In genomic region chr1:109791495-109792040, GRCh38 we compare ENCODE assay signal across 12 cellular contexts. TPM values are rescaled to one million over a fixed set of nuclear protein-coding genes. Genes with fewer than 3 reads are reported as not detected.
A peak's percentile ranks its signal among the peaks of the same experiment; 100 is the strongest.
DNase-seq lines count a peak whose midpoint lies in the region; ATAC-seq, FAIRE-seq and TF ChIP-seq lines count a peak whose summit lies in the region.
"Had no signal": no experiment of that assay in that cellular context is flagged by ENCODE, and none has a peak within 500 bp of the region (broad histone marks: within the 10 kb centered on the region; RNA-seq: fewer than 3 reads in every experiment).

No MANE protein-coding gene starts in this region.

- peak overlapping the region; percentile 83; the same call in 1 of the 2 replicates for H2AFZ ChIP-seq in GM12878 (ENCODE audit: control insufficient read depth, low read depth, low read length)

- peak overlapping the region in 9 of 10 donors; percentile 19 to 91 (median 85) for H3K27ac Mint-ChIP-seq in naive thymus-derived CD8-positive, alpha-beta T cell

- H3K9me3 Mint-ChIP-seq in naive thymus-derived CD8-positive, alpha-beta T cell: no peaks in the 10 kb centered on the region

- H3K36me3 ChIP-seq in A673 (ENCODE audit: insufficient read depth, low read length, poor library complexity, severe bottlenecking): no peaks in the 10 kb centered on the region
- H3K36me3 ChIP-seq in HUES48 (ENCODE audit: control insufficient read depth, insufficient read depth, low read length): no peaks in the 10 kb centered on the region
- no peaks in the 10 kb centered on the region for H3K36me3 ChIP-seq in GM12878 (ENCODE audit: control insufficient read depth in 2 of 2, insufficient read depth in 2 of 2, low read length in 1 of 2)

- H3K4me3 ChIP-seq in A673 (ENCODE audit: low read depth, low read length, poor library complexity, severe bottlenecking): no peak overlapping the region
- H3K4me3 ChIP-seq in HUES48 (ENCODE audit: low read depth, low read length): no peak overlapping the region
- no peak overlapping the region for H3K4me3 ChIP-seq in GM12878

- no peak for TF ChIP-seq RAD21 in GM12878 (IDR thresholded peaks at IDR 0.05; ENCODE audit: insufficient read depth, low read depth, low read length)

- no peak overlapping the region for H3K9ac ChIP-seq in HUES48 (ENCODE audit: low read depth, low read length)
- H3K9ac ChIP-seq in GM12878 (ENCODE audit: control insufficient read depth, insufficient read depth, low read length): no peak overlapping the region

- H3K4me1 Mint-ChIP-seq in naive thymus-derived CD8-positive, alpha-beta T cell: peaks cover 20 to 70% (median 64%) of the 10 kb centered on the region in 4 donors

- H3K4me1 ChIP-seq in A673 (ENCODE audit: insufficient read depth, low read length, poor library complexity, severe bottlenecking) (peaks cover 37% of the 10 kb centered on the region), HUES48 (ENCODE audit: control insufficient read depth, insufficient read depth, low read length) (peaks cover 6% of the 10 kb centered on the region), GM12878 (ENCODE audit: control insufficient read depth, insufficient read depth, low read length) (peaks cover 11% of the 10 kb centered on the region)

- H3K27me3 ChIP-seq in A673 (replicated peaks; ENCODE audit: insufficient read depth, low read depth, low read length, poor library complexity) (no peaks in the 10 kb centered on the region), HUES48 (ENCODE audit: control insufficient read depth, insufficient read depth, low read length) (no peaks in the 10 kb centered on the region), GM12878 (replicated peaks in 1 of 2; ENCODE audit: control insufficient read depth in 2 of 2, insufficient read depth in 2 of 2, low read length in 1 of 2) (no peaks in the 10 kb centered on the region; a peak in 1 of 4 replicates)

- H4K20me1 ChIP-seq in GM12878 (ENCODE audit: control insufficient read depth, insufficient read depth): no peaks in the 10 kb centered on the region

- H3K79me2 ChIP-seq in GM12878 (ENCODE audit: control insufficient read depth, insufficient read depth, low read length): no peaks in the 10 kb centered on the region

- SMC1A ChIA-PET in GM12878 (lab: Charles Lee; ENCODE audit: uncharacterized antibody, unreplicated experiment): interaction anchor here (0.7 to 23.1 kb wide), 4 partner anchors 10 to 191 kb away, joined by 3 to 431 read pairs (median 4); partner anchors contain the start of gene AHCYL1

- H3K9me3 ChIP-seq in A673 (ENCODE audit: low read depth, low read length, poor library complexity, severe bottlenecking) (no peaks in the 10 kb centered on the region), HUES48 (ENCODE audit: control insufficient read depth, insufficient read depth, low read length) (no peaks in the 10 kb centered on the region), GM12878 (replicated peaks; ENCODE audit: control insufficient read depth, insufficient read depth, low read length) (no peaks in the 10 kb centered on the region)

- DNase-seq in A673 (ENCODE audit: low spot score) (no peak), GM12878 (ENCODE audit: low read depth, low spot score) (no peak), nucleus accumbens (lab: John Stamatoyannopoulos, UW) (no peak)
- DNase-seq in naive thymus-derived CD8-positive, alpha-beta T cell: no peak
- DNase-seq in effector CD8-positive, alpha-beta T cell (lab: John Stamatoyannopoulos, UW): no peak

- H3K36me3 Mint-ChIP-seq in naive thymus-derived CD8-positive, alpha-beta T cell: no peaks in the 10 kb centered on the region

- ATAC-seq in GM12878: no peak
- ATAC-seq in naive thymus-derived CD8-positive, alpha-beta T cell: no peak
- no peak for ATAC-seq in GM21390 (IDR thresholded peaks at IDR 0.05; ENCODE audit: unreplicated experiment)
- no peak for ATAC-seq in GM21367 (IDR thresholded peaks at IDR 0.05; ENCODE audit: unreplicated experiment)

- H3K27ac ChIP-seq in A673 (ENCODE audit: low read depth, low read length, poor library complexity, severe bottlenecking) (peak overlapping the region; percentile 60), HUES48 (ENCODE audit: low read depth, low read length) (peak overlapping the region; percentile 65), GM12878 (ENCODE audit: control insufficient read depth, insufficient read depth) (no peak overlapping the region)

- H3K27me3 Mint-ChIP-seq in naive thymus-derived CD8-positive, alpha-beta T cell: no peaks in the 10 kb centered on the region

- no peak for TF ChIP-seq CTCF in A673 (conservative IDR thresholded peaks at IDR 0.05; ENCODE audit: low read depth, low read length)
- TF ChIP-seq CTCF in GM12878 (IDR thresholded peaks at IDR 0.05 in 2 of 3, conservative IDR thresholded peaks at IDR 0.05 in 1 of 3; ENCODE audit: control insufficient read depth in 2 of 3, extremely low read depth in 1 of 3, insufficient read depth in 1 of 3, low read depth in 3 of 3, low read length in 3 of 3): no peak

- CTCF ChIA-PET in A673 (lab: Charles Lee) (interaction anchor here (1.0 to 3.2 kb wide), 2 partner anchors 15 to 193 kb away, joined by 3 to 24 read pairs; partner anchors contain the start of gene AHCYL1), GM12878 (lab: Yijun Ruan, JAX) (interaction anchor here (0.8 to 27.2 kb wide), 14 partner anchors 9 to 188 kb away, joined by 3 to 759 read pairs (median 5); partner anchors contain the start of gene AHCYL1)

- POLR2A ChIA-PET in A673 (lab: Charles Lee; ENCODE audit: low non-redundant PET) (no interaction called here), GM12878 (lab: Charles Lee) (interaction anchor here (1.0 kb wide), 1 partner anchor 193 kb away, joined by 3 read pairs; the partner anchor contains the start of gene AHCYL1)
- POLR2A ChIA-PET in naive thymus-derived CD8-positive, alpha-beta T cell (lab: Charles Lee): interaction anchor here (1.5 to 4.2 kb wide), 4 partner anchors 10 to 691 kb away, joined by 4 to 41 read pairs (median 10); partner anchors contain the start of gene AHCYL1

- BruUV-seq in A673 (replicated peaks; lab: Mats Ljungman, UMichigan) (no TSS peak), GM12878 (replicated peaks; lab: Mats Ljungman, UMichigan) (no TSS peak)

- no peak for TF ChIP-seq EP300 in GM12878 (IDR thresholded peaks at IDR 0.05; ENCODE audit: borderline replicate concordance in 1 of 2, control insufficient read depth in 1 of 2, low read depth in 2 of 2, low read length in 2 of 2)

- FAIRE-seq in GM12878 (lab: Jason Lieb, UNC): no peak
- FAIRE-seq: D721Med, HTR-8/SVneo had no signal

- intact Hi-C loops in A673 (cut with micrococcal nuclease; ENCODE audit: unreplicated experiment): no loop called here
- intact Hi-C loops in GM12878 (cut with micrococcal nuclease; ENCODE audit: unreplicated experiment): no loop called here

- 73% methylated on average over 9 of the region's 9 CpGs for WGBS in GM12878 (ENCODE audit: insufficient coverage, insufficient replicate concordance, low lambda C conversion rate, missing lambda C conversion rate)

- H3K4me2 ChIP-seq in GM12878 (ENCODE audit: control insufficient read depth, insufficient read depth): no peak overlapping the region

- in situ Hi-C loops in GM12878 (cut with MboI): no loop called here

- H3K4me3 Mint-ChIP-seq in naive thymus-derived CD8-positive, alpha-beta T cell: peak overlapping the region in 4 of 10 donors; percentile 4 to 55 (median 34)

- RAD21 ChIA-PET in GM12878 (lab: Charles Lee; ENCODE audit: unreplicated experiment): interaction anchor here (1.0 to 2.7 kb wide), 4 partner anchors 15 to 193 kb away, joined by 3 to 18 read pairs (median 10); partner anchors contain the start of gene AHCYL1

- no peak for TF ChIP-seq POLR2A in GM12878 (IDR thresholded peaks at IDR 0.05; ENCODE audit: low read depth, low read length)

TF ChIP-seq in GM12878, 131 proteins besides CTCF, POLR2A, EP300 and RAD21 (continues in another document):
- TF ChIP-seq RB1 (IDR thresholded peaks at IDR 0.05; ENCODE audit: borderline replicate concordance): no peak

RNA-seq across cellular contexts. Expression of gene EPS8L3, which starts 27.8 kb away (rescaled TPM):
- not detected in 2 replicates for total RNA-seq in A673 (2021)
- total RNA-seq in GM12878 (2013; cell fraction: nucleolus; rRNA removed): not detected in 2 replicates
- total RNA-seq in GM12878 (2014; rRNA removed): not detected in 2 replicates
- total RNA-seq in GM12878 (2014; rRNA removed; fragmentation: Illumina TruSeq; extraction: Trizol): not detected in 2 replicates
- 0.43 TPM in 1 of 2 replicates, not detected in the other for total RNA-seq in GM12878 (2021)
- polyA plus RNA-seq in GM12878 (2011; ENCODE audit: low read depth): not detected
- polyA plus RNA-seq in GM12878 (2011; rRNA removed): not detected in 2 replicates
- 0.03 TPM in 1 of 2 replicates, not detected in the other for polyA plus RNA-seq in GM12878 (2011; cell fraction: cytosol; rRNA removed)
- polyA plus RNA-seq in GM12878 (2011; cell fraction: nucleus; rRNA removed): 0.07 and 0.38 TPM in 2 replicates
- polyA plus RNA-seq in GM12878 (2012): not detected in 2 replicates
- polyA plus RNA-seq in GM12878 (2014; fragmentation: Illumina TruSeq; extraction: Trizol): not detected in 2 replicates
- not detected for polyA plus RNA-seq in GM12878 (2014; fragmentation: Nextera tagmentation; extraction: Ambion mirVana)
- polyA plus RNA-seq in GM12878 (2014; rRNA removed): not detected in 2 replicates
- polyA plus RNA-seq in GM12878 (2016; fragmentation: Nextera tagmentation; extraction: Ambion mirVana): not detected
- not detected in 2 replicates for polyA minus RNA-seq in GM12878 (2011; rRNA and poly(A)+ RNA removed)
- not detected in 2 replicates for polyA minus RNA-seq in GM12878 (2011; cell fraction: cytosol; rRNA and poly(A)+ RNA removed)
- not detected in 2 replicates for polyA minus RNA-seq in GM12878 (2011; cell fraction: nucleus; rRNA and poly(A)+ RNA removed)
- total RNA-seq in naive thymus-derived CD8-positive, alpha-beta T cell: not detected
- polyA plus RNA-seq in naive thymus-derived CD8-positive, alpha-beta T cell: not detected
- total RNA-seq: glomerular endothelial cell, myocyte had no signal

RNA-seq across cellular contexts. Expression of gene GSTM3, which starts 50.7 kb away (rescaled TPM):
- total RNA-seq in A673 (2021): 72.2 and 73.4 TPM in 2 replicates
- not detected in 2 replicates for total RNA-seq in GM12878 (2013; cell fraction: nucleolus; rRNA removed)
- total RNA-seq in GM12878 (2014; rRNA removed): not detected in 2 replicates
- not detected in 2 replicates for total RNA-seq in GM12878 (2014; rRNA removed; fragmentation: Illumina TruSeq; extraction: Trizol)
- not detected in 2 replicates for total RNA-seq in GM12878 (2021)
- 4.7 TPM for polyA plus RNA-seq in GM12878 (2011; ENCODE audit: low read depth)
- not detected in 2 replicates for polyA plus RNA-seq in GM12878 (2011; rRNA removed)
- not detected in 2 replicates for polyA plus RNA-seq in GM12878 (2011; cell fraction: cytosol; rRNA removed)
- not detected in 2 replicates for polyA plus RNA-seq in GM12878 (2011; cell fraction: nucleus; rRNA removed)
- polyA plus RNA-seq in GM12878 (2012): 3.0 and 5.6 TPM in 2 replicates
- polyA plus RNA-seq in GM12878 (2014; fragmentation: Illumina TruSeq; extraction: Trizol): not detected in 2 replicates
- not detected for polyA plus RNA-seq in GM12878 (2014; fragmentation: Nextera tagmentation; extraction: Ambion mirVana)
- not detected in 2 replicates for polyA plus RNA-seq in GM12878 (2014; rRNA removed)
- not detected for polyA plus RNA-seq in GM12878 (2016; fragmentation: Nextera tagmentation; extraction: Ambion mirVana)
- polyA minus RNA-seq in GM12878 (2011; rRNA and poly(A)+ RNA removed): not detected in 2 replicates
- polyA minus RNA-seq in GM12878 (2011; cell fraction: cytosol; rRNA and poly(A)+ RNA removed): 2.0 TPM in 1 of 2 replicates, not detected in the other
- polyA minus RNA-seq in GM12878 (2011; cell fraction: nucleus; rRNA and poly(A)+ RNA removed): 0.29 TPM in 1 of 2 replicates, not detected in the other
- 10 to 100 TPM; 10.7 to 13.2 TPM for total RNA-seq in naive thymus-derived CD8-positive, alpha-beta T cell
- 10 to 100 TPM; 60.0 to 96.3 (median 62.1) TPM for polyA plus RNA-seq in naive thymus-derived CD8-positive, alpha-beta T cell

Comparison
In these comparisons a context has a peak if more than half of its experiments do, and no peak if none do; other contexts are left out.
1. RNA of gene GSTM3, which starts 50.7 kb away (total RNA-seq): 72.2 to 73.4 TPM in A673 and 10.7 to 13.2 TPM in naive thymus-derived CD8-positive, alpha-beta T cell; not detected in GM12878; every median in the first group is over 10 times any median in the second.